ENCODE assay signal across 31 cellular contexts in the genomic region with DNA sequence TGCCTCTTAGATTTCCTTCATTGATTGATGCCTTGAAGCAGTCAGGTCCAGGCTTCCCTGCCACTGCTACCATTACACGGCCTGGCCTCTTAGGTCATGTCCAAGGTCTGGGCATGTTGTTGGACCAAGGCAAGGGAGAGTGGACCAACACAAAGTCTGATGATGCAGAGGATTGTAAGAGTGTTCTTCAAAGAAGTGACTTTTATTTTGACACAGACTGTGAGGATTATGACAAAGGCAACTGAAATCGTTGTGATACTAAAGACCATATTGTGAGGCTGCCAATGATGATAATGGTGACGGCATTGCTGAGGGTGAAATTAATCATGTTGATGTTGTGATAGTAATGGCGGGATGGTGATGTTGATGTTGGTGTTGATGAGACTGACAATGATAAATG.
"Had no signal": no experiment of that assay in that cellular context is flagged by ENCODE, and none has a peak within 500 bp of the region (broad histone marks: within the 10 kb centered on the region; RNA-seq: fewer than 3 reads in every experiment).

No MANE protein-coding gene starts in this region.

- H3K27me3 ChIP-seq: upper lobe of left lung, vagina had no signal

- ATAC-seq: activated CD4-positive, CD25-positive, alpha-beta regulatory T cell treated with anti-CD3 and anti-CD28 coated beads, Interleukin-2, amount 50 U/mL, for 24 hours; activated T-cell treated with anti-CD3 and anti-CD28 coated beads, Interleukin-2, amount 50 U/mL, for 72 hours; naive thymus-derived CD8-positive, alpha-beta T cell; stimulated activated naive CD8-positive, alpha-beta T cell treated with anti-CD3 and anti-CD28 coated beads, Interleukin-15, amount 100 ng/mL, for 72 hours had no signal

- H3K4me1 ChIP-seq: upper lobe of left lung, vagina had no signal

- H3K27ac Mint-ChIP-seq: activated CD4-positive, alpha-beta T cell treated with anti-CD3 and anti-CD28 coated beads, Interleukin-2, amount 10 ng/mL, durations not matched to agents 24 days and 14 days; activated naive CD8-positive, alpha-beta T cell; activated T-cell treated with anti-CD3 and anti-CD28 coated beads, Interleukin-2, amount 50 U/mL, for 72 hours; immature natural killer cell; naive thymus-derived CD8-positive, alpha-beta T cell; progenitor cell of endocrine pancreas; stimulated activated memory B cell treated with anti-CD40 and anti-IgM and Interleukin-4, amounts not matched to agents 10 μg/mL and 1 μg/mL and 100 μg/mL, for 72 hours; stimulated activated naive CD8-positive, alpha-beta T cell treated with anti-CD3 and anti-CD28 coated beads, Interleukin-15, amount 100 ng/mL, for 72 hours; T-helper 1 cell treated with Interleukin-12 subunit alpha and Interleukin-12 subunit beta and Interleukin-4 antibody, amounts not matched to agents 30 μg/mL and 1 μg/mL, for 36 hours had no signal

- H3K4me3 ChIP-seq: coronary artery, dorsolateral prefrontal cortex, smooth muscle cell, upper lobe of left lung, vagina had no signal

- H3K36me3 ChIP-seq: upper lobe of left lung, vagina had no signal

- H3K4me3 Mint-ChIP-seq: activated CD4-positive, alpha-beta T cell treated with anti-CD3 and anti-CD28 coated beads, Interleukin-2, amount 10 ng/mL, durations not matched to agents 24 days and 14 days; activated naive CD8-positive, alpha-beta T cell; activated T-cell treated with anti-CD3 and anti-CD28 coated beads, Interleukin-2, amount 50 U/mL, for 72 hours; immature natural killer cell; naive thymus-derived CD8-positive, alpha-beta T cell; stimulated activated memory B cell treated with anti-CD40 and anti-IgM and Interleukin-4, amounts not matched to agents 10 μg/mL and 1 μg/mL and 100 μg/mL, for 72 hours; stimulated activated naive CD8-positive, alpha-beta T cell treated with anti-CD3 and anti-CD28 coated beads, Interleukin-15, amount 100 ng/mL, for 72 hours; T-helper 1 cell treated with Interleukin-12 subunit alpha and Interleukin-12 subunit beta and Interleukin-4 antibody, amounts not matched to agents 30 μg/mL and 1 μg/mL, for 36 hours had no signal

- H3K27ac ChIP-seq: coronary artery, dorsolateral prefrontal cortex, upper lobe of left lung, vagina, WERI-Rb-1 had no signal

- H3K36me3 Mint-ChIP-seq: activated naive CD8-positive, alpha-beta T cell; immature natural killer cell; naive thymus-derived CD8-positive, alpha-beta T cell; stimulated activated memory B cell treated with anti-CD40 and anti-IgM and Interleukin-4, amounts not matched to agents 10 μg/mL and 1 μg/mL and 100 μg/mL, for 72 hours had no signal

- H3K4me2 ChIP-seq: smooth muscle cell had no signal

- H3K9me3 Mint-ChIP-seq: activated CD4-positive, alpha-beta T cell treated with anti-CD3 and anti-CD28 coated beads, Interleukin-2, amount 10 ng/mL, durations not matched to agents 24 days and 14 days; activated T-cell treated with anti-CD3 and anti-CD28 coated beads, Interleukin-2, amount 50 U/mL, for 72 hours; immature natural killer cell; stimulated activated memory B cell treated with anti-CD40 and anti-IgM and Interleukin-4, amounts not matched to agents 10 μg/mL and 1 μg/mL and 100 μg/mL, for 72 hours; stimulated activated naive CD8-positive, alpha-beta T cell treated with anti-CD3 and anti-CD28 coated beads, Interleukin-15, amount 100 ng/mL, for 72 hours; T-helper 1 cell treated with Interleukin-12 subunit alpha and Interleukin-12 subunit beta and Interleukin-4 antibody, amounts not matched to agents 30 μg/mL and 1 μg/mL, for 36 hours had no signal

- DNase-seq: activated CD4-positive, alpha-beta T cell treated with anti-CD3 and anti-CD28 coated beads, Interleukin-2, amount 10 ng/mL, durations not matched to agents 24 days and 14 days; activated naive CD4-positive, alpha-beta T cell; activated T-cell treated with anti-CD3 and anti-CD28 coated beads for 4 hours; activated T-cell treated with anti-CD3 and anti-CD28 coated beads, Interleukin-2, amount 50 U/mL, for 72 hours; anterior cingulate cortex; cerebellar nuclear complex; foreskin fibroblast; hippocampal formation; immature natural killer cell; midbrain; naive thymus-derived CD8-positive, alpha-beta T cell; retina; stimulated activated CD4-positive, alpha-beta T cell treated with anti-CD3 and anti-CD28 coated beads, Interleukin-1b, Interleukin-23, amount 100 ng/mL, for 48 hours; stimulated activated CD4-positive, alpha-beta T cell treated with anti-CD3 and anti-CD28 coated beads, Interleukin-4, amount 100 ng/mL, for 4 hours; stimulated activated CD8-positive, alpha-beta memory T cell treated with anti-CD3 and anti-CD28 coated beads, Interleukin-4, amount 100 ng/mL, for 48 hours; stimulated activated naive CD8-positive, alpha-beta T cell treated with anti-CD3 and anti-CD28 coated beads, Interleukin-15, amount 100 ng/mL, for 72 hours; substantia nigra; SW 1271; T-helper 9 cell; upper lobe of left lung; WERI-Rb-1 had no signal

- H3K27me3 Mint-ChIP-seq: activated CD4-positive, alpha-beta T cell treated with anti-CD3 and anti-CD28 coated beads, Interleukin-2, amount 10 ng/mL, durations not matched to agents 24 days and 14 days had no signal

- FAIRE-seq: endothelial cell of umbilical vein had no signal

- H3K9me3 ChIP-seq: upper lobe of left lung, vagina had no signal

- H3K4me1 Mint-ChIP-seq: activated CD4-positive, alpha-beta T cell treated with anti-CD3 and anti-CD28 coated beads, Interleukin-2, amount 10 ng/mL, durations not matched to agents 24 days and 14 days; immature natural killer cell; naive thymus-derived CD8-positive, alpha-beta T cell; stimulated activated memory B cell treated with anti-CD40 and anti-IgM and Interleukin-4, amounts not matched to agents 10 μg/mL and 1 μg/mL and 100 μg/mL, for 72 hours; stimulated activated naive CD8-positive, alpha-beta T cell treated with anti-CD3 and anti-CD28 coated beads, Interleukin-15, amount 100 ng/mL, for 72 hours had no signal
